In the genomic region with DNA sequence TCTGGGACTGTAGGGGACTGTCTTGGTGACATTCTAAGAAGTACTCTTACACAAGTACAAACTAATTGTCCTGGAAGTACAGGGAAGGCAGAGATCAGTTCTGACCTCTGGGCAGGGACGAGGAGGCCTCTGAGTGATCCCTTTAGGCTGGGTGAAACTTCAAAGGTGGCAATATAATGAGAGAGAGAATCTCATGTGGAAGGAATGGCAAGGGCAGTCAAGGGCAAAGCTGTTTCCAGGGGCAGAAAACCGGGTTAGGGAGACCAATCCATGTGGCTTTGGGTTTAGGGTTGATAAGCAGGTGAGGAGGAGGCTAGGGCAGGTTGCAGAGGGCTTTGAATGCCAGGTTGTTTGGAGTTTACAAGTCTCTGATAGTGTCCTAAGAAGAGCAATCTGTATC, we compare ENCODE assay signal across 9 cellular contexts. TPM values are rescaled to one million over a fixed set of nuclear protein-coding genes. Genes with fewer than 3 reads are reported as not detected.
DNase-seq lines count a peak whose midpoint lies in the region; ATAC-seq and TF ChIP-seq lines count a peak whose summit lies in the region.
"Had no signal": no experiment of that assay in that cellular context is flagged by ENCODE, and none has a peak within 500 bp of the region (broad histone marks: within the 10 kb centered on the region; RNA-seq: fewer than 3 reads in every experiment).

No MANE protein-coding gene starts in this region.

- peak overlapping the region; percentile 67 for H3K9ac ChIP-seq in mucosa of stomach (ENCODE audit: low read length)

- peaks cover 28% of the 10 kb centered on the region for H3K4me1 Mint-ChIP-seq in activated T-helper 17 cell treated with anti-CD3 and anti-CD28 coated beads, Interleukin-2, amount 50 U/mL, for 72 hours

- H3K4me3 ChIP-seq in left ventricle myocardium inferior (no peak overlapping the region), mucosa of stomach (ENCODE audit: low read length) (no peak overlapping the region), upper lobe of right lung (peak overlapping the region; percentile 34)

- H3K4me1 ChIP-seq in left ventricle myocardium inferior (peaks cover 24% of the 10 kb centered on the region), mucosa of stomach (ENCODE audit: control insufficient read depth, insufficient read depth, low read length) (peaks cover 32% of the 10 kb centered on the region), upper lobe of right lung (peaks cover 26% of the 10 kb centered on the region)

- ATAC-seq in Right ventricle myocardium inferior (no peak), upper lobe of right lung (no peak)
- no peak for ATAC-seq in activated T-helper 17 cell treated with anti-CD3 and anti-CD28 coated beads, Interleukin-2, amount 50 U/mL, for 72 hours (replicated peaks)

- H3K9me3 ChIP-seq in left ventricle myocardium inferior (replicated peaks) (no peaks in the 10 kb centered on the region), mucosa of stomach (ENCODE audit: control insufficient read depth, low read length) (no peaks in the 10 kb centered on the region), upper lobe of right lung (no peaks in the 10 kb centered on the region)

- peak overlapping the region; percentile 77 for H3K27ac ChIP-seq in left ventricle myocardium inferior (replicated peaks)
- H3K27ac ChIP-seq in upper lobe of right lung: peak overlapping the region; percentile 63

- H3K36me3 Mint-ChIP-seq in activated T-helper 17 cell treated with anti-CD3 and anti-CD28 coated beads, Interleukin-2, amount 50 U/mL, for 72 hours (ENCODE audit: low read depth): no peaks in the 10 kb centered on the region

- peak overlapping the region; percentile 86 for H3K4me3 Mint-ChIP-seq in activated T-helper 17 cell treated with anti-CD3 and anti-CD28 coated beads, Interleukin-2, amount 50 U/mL, for 72 hours

- no peaks in the 10 kb centered on the region for H3K9me3 Mint-ChIP-seq in activated T-helper 17 cell treated with anti-CD3 and anti-CD28 coated beads, Interleukin-2, amount 50 U/mL, for 72 hours

- intact Hi-C loops in left ventricle myocardium inferior (cut with micrococcal nuclease) (no loop called here), Right ventricle myocardium inferior (cut with DNase I) (no loop called here), upper lobe of right lung (cut with DNase I) (no loop called here)

- no peaks in the 10 kb centered on the region for H3K27me3 Mint-ChIP-seq in activated T-helper 17 cell treated with anti-CD3 and anti-CD28 coated beads, Interleukin-2, amount 50 U/mL, for 72 hours

- DNase-seq in left ventricle myocardium inferior (no peak), Right ventricle myocardium inferior (ENCODE audit: missing footprints) (no peak), upper lobe of right lung (no peak), hypothalamus (lab: John Stamatoyannopoulos, UW) (no peak), amygdala (lab: John Stamatoyannopoulos, UW) (no peak)
- no peak for DNase-seq in stimulated activated naive CD4-positive, alpha-beta T cell (lab: John Stamatoyannopoulos, UW)
- DNase-seq: NCI-H774 had no signal

- H3K27ac Mint-ChIP-seq in activated T-helper 17 cell treated with anti-CD3 and anti-CD28 coated beads, Interleukin-2, amount 50 U/mL, for 72 hours: peak overlapping the region; percentile 52

- no peaks in the 10 kb centered on the region for H3K27me3 ChIP-seq in left ventricle myocardium inferior (ENCODE audit: low read depth)
- no peaks in the 10 kb centered on the region for H3K27me3 ChIP-seq in mucosa of stomach (ENCODE audit: control insufficient read depth, insufficient read depth, low read length)
- no peaks in the 10 kb centered on the region for H3K27me3 ChIP-seq in upper lobe of right lung

- TF ChIP-seq CTCF in left ventricle myocardium inferior (IDR thresholded peaks at IDR 0.05; ENCODE audit: borderline replicate concordance) (no peak), upper lobe of right lung (IDR thresholded peaks at IDR 0.05) (no peak)

- H3K36me3 ChIP-seq in left ventricle myocardium inferior (no peaks in the 10 kb centered on the region), mucosa of stomach (ENCODE audit: control insufficient read depth, insufficient read depth, low read length) (no peaks in the 10 kb centered on the region), upper lobe of right lung (no peaks in the 10 kb centered on the region)

RNA-seq across cellular contexts. Expression of gene MYH9, which starts 21.3 kb away (rescaled TPM):
- total RNA-seq in left ventricle myocardium inferior (150 TPM), Right ventricle myocardium inferior (180 TPM), upper lobe of right lung (842 TPM)
- total RNA-seq in activated T-helper 17 cell treated with anti-CD3 and anti-CD28 coated beads, Interleukin-2, amount 50 U/mL, for 72 hours: 100 to 1,000 TPM; 782 to 800 TPM
